8 cellular contexts compared by ENCODE assay signal in genomic region chr4:159227984-159228383, GRCh38.
DNase-seq lines count a peak whose midpoint lies in the region; ATAC-seq and TF ChIP-seq lines count a peak whose summit lies in the region.

No MANE protein-coding gene starts in this region.

- TF ChIP-seq CTCF in Caco-2 (IDR thresholded peaks at IDR 0.05; ENCODE audit: insufficient read depth in 1 of 2, low read depth in 1 of 2, low read length in 1 of 2, severe bottlenecking in 1 of 2, unreplicated experiment in 1 of 2), result no peak
- no peak for TF ChIP-seq CTCF in WTC11 (IDR thresholded peaks at IDR 0.05)
- no peak for TF ChIP-seq CTCF in parathyroid adenoma (IDR thresholded peaks at IDR 0.05)

- H3K79me2 ChIP-seq in parathyroid adenoma, result peaks cover 6% of the 10 kb centered on the region

- H3K9me3 ChIP-seq in Caco-2 (no peaks in the 10 kb centered on the region), parathyroid adenoma (ENCODE audit: control insufficient read depth, low read length) (no peaks in the 10 kb centered on the region)

- no TSS peak for BruUV-seq in Caco-2 (replicated peaks; lab: Mats Ljungman, UMichigan)

- H3K4me3 Mint-ChIP-seq in Caco-2 (ENCODE audit: unreplicated experiment) (peak overlapping the region; percentile 82), WTC11 (no peak overlapping the region)
- H3K4me3 Mint-ChIP-seq in activated CD4-positive, alpha-beta T cell treated with anti-CD3 and anti-CD28 coated beads for 36 hours, result no peak overlapping the region

- peak overlapping the region; percentile 97 for H3K27ac Mint-ChIP-seq in Caco-2 (ENCODE audit: unreplicated experiment)
- H3K27ac Mint-ChIP-seq in WTC11, result peak overlapping the region; percentile 21
- no peak overlapping the region for H3K27ac Mint-ChIP-seq in activated CD4-positive, alpha-beta T cell treated with anti-CD3 and anti-CD28 coated beads for 36 hours

- H3K27me3 Mint-ChIP-seq in Caco-2 (ENCODE audit: insufficient read depth, unreplicated experiment), result no peaks in the 10 kb centered on the region
- H3K27me3 Mint-ChIP-seq in WTC11 (ENCODE audit: low read depth), result no peaks in the 10 kb centered on the region
- no peaks in the 10 kb centered on the region for H3K27me3 Mint-ChIP-seq in activated CD4-positive, alpha-beta T cell treated with anti-CD3 and anti-CD28 coated beads for 36 hours

- H3K27ac ChIP-seq in parathyroid adenoma, result no peak overlapping the region

- peak overlapping the region; percentile 41 for H3K4me2 ChIP-seq in parathyroid adenoma (ENCODE audit: low read length)

- peaks cover 28% of the 10 kb centered on the region for H3K4me1 Mint-ChIP-seq in Caco-2 (ENCODE audit: low read depth, unreplicated experiment)
- H3K4me1 Mint-ChIP-seq in WTC11, result peaks cover 60% of the 10 kb centered on the region
- H3K4me1 Mint-ChIP-seq in activated CD4-positive, alpha-beta T cell treated with anti-CD3 and anti-CD28 coated beads for 36 hours, result peaks cover 20% of the 10 kb centered on the region

- H2AFZ ChIP-seq in parathyroid adenoma, result no peak overlapping the region

- CTCF ChIA-PET in Caco-2 (lab: Charles Lee), result interaction anchor here (2.1 kb wide), 1 partner anchor 28 kb away, joined by 5 read pairs; no protein-coding TSS in a partner anchor
- CTCF ChIA-PET in WTC11 (lab: Charles Lee), result interaction anchor here (1.2 kb wide), 1 partner anchor 36 kb away, joined by 4 read pairs; no protein-coding TSS in a partner anchor
- CTCF ChIA-PET in activated CD4-positive, alpha-beta T cell treated with anti-CD3 and anti-CD28 coated beads for 36 hours (lab: Charles Lee), result no interaction called here

- POLR2A ChIA-PET in Caco-2 (lab: Charles Lee), result interaction anchor here (0.8 to 1.2 kb wide), 3 partner anchors 54 to 156 kb away, joined by 3 read pairs; no protein-coding TSS in a partner anchor
- POLR2A ChIA-PET in WTC11 (lab: Charles Lee), result interaction anchor here (0.7 kb wide), 1 partner anchor 465 kb away, joined by 3 read pairs; no protein-coding TSS in a partner anchor
- POLR2A ChIA-PET in activated CD4-positive, alpha-beta T cell treated with anti-CD3 and anti-CD28 coated beads for 36 hours (lab: Charles Lee), result no interaction called here

- peaks cover 10% of the 10 kb centered on the region for H3K36me3 Mint-ChIP-seq in Caco-2 (ENCODE audit: insufficient read depth, unreplicated experiment)
- H3K36me3 Mint-ChIP-seq in WTC11, result no peaks in the 10 kb centered on the region
- peaks cover 3% of the 10 kb centered on the region for H3K36me3 Mint-ChIP-seq in activated CD4-positive, alpha-beta T cell treated with anti-CD3 and anti-CD28 coated beads for 36 hours (ENCODE audit: low read depth)

- H3K9me3 Mint-ChIP-seq in Caco-2 (ENCODE audit: unreplicated experiment) (peaks cover 3% of the 10 kb centered on the region), WTC11 (peaks cover 6% of the 10 kb centered on the region)
- H3K9me3 Mint-ChIP-seq in activated CD4-positive, alpha-beta T cell treated with anti-CD3 and anti-CD28 coated beads for 36 hours (ENCODE audit: low read depth), result peaks cover 4% of the 10 kb centered on the region

- H3K36me3 ChIP-seq in Caco-2 (ENCODE audit: control insufficient read depth, insufficient read depth, low read length), result no peaks in the 10 kb centered on the region
- no peaks in the 10 kb centered on the region for H3K36me3 ChIP-seq in parathyroid adenoma (ENCODE audit: control insufficient read depth, insufficient read depth, low read length)

- H3K27me3 ChIP-seq in Caco-2 (replicated peaks; ENCODE audit: control insufficient read depth, insufficient read depth, low read length), result no peaks in the 10 kb centered on the region
- H3K27me3 ChIP-seq in parathyroid adenoma (ENCODE audit: control insufficient read depth, insufficient read depth, low read length), result no peaks in the 10 kb centered on the region

- H3K4me3 ChIP-seq in Caco-2 (ENCODE audit: low read depth, low read length) (peak overlapping the region; percentile 8; the same call in 1 of the 2 replicates), parathyroid adenoma (ENCODE audit: low read depth, low read length) (peak overlapping the region; percentile 19)

- H3K4me1 ChIP-seq in Caco-2 (peaks cover 48% of the 10 kb centered on the region), parathyroid adenoma (peaks cover 5% of the 10 kb centered on the region)

- intact Hi-C loops in Caco-2 (cut with micrococcal nuclease; ENCODE audit: unreplicated experiment) (loop anchor here (2.0 to 5.0 kb wide), 4 partner anchors 54 to 505 kb away; partner anchors contain the start of gene PPID), Right ventricle myocardium superior (cut with DNase I) (loop anchor here (10.0 kb wide), 1 partner anchor 97 kb away; no protein-coding TSS in a partner anchor)
- intact Hi-C loops in activated CD4-positive, alpha-beta T cell treated with anti-CD3 and anti-CD28 coated beads for 36 hours (cut with DNase I, micrococcal nuclease), result no loop called here

- DNase-seq in Caco-2 (peak; percentile 76 to 86), WTC11 (ENCODE audit: low spot score) (peak; percentile 21), Right ventricle myocardium superior (peak; percentile 83), NCI-H2107 treated with DMSO at 0.1 percent for 48 hours (lab: John Stamatoyannopoulos, UW; ENCODE audit: unreplicated experiment) (no peak), NCI-H146 treated with DMSO at 0.1 percent for 48 hours (lab: John Stamatoyannopoulos, UW; ENCODE audit: unreplicated experiment) (no peak)
- no peak for DNase-seq in activated CD4-positive, alpha-beta T cell treated with anti-CD3 and anti-CD28 coated beads for 36 hours

- H3K9ac ChIP-seq in parathyroid adenoma, result no peak overlapping the region

- peak; percentile 72 for ATAC-seq in WTC11
- peak; percentile 88 for ATAC-seq in Right ventricle myocardium superior (ENCODE audit: poor library complexity)
- ATAC-seq in activated CD4-positive, alpha-beta T cell treated with anti-CD3 and anti-CD28 coated beads for 36 hours, result no peak
- no peak for ATAC-seq in HG03108 (IDR thresholded peaks at IDR 0.05; ENCODE audit: unreplicated experiment)

TF ChIP-seq in WTC11, 78 proteins besides CTCF, POLR2A, EP300 and RAD21:
- TF ChIP-seq CBFB (CRISPR knock-in tag; IDR thresholded peaks at IDR 0.05; ENCODE audit: low read depth) (no peak), PRRX2 (CRISPR knock-in tag; IDR thresholded peaks at IDR 0.05) (no peak), HMGA2 (CRISPR knock-in tag; IDR thresholded peaks at IDR 0.05) (no peak), ELF4 (CRISPR knock-in tag; IDR thresholded peaks at IDR 0.05; ENCODE audit: low read depth) (no peak), FOXJ3 (CRISPR knock-in tag; IDR thresholded peaks at IDR 0.05; ENCODE audit: borderline replicate concordance) (no peak), MYBL2 (CRISPR knock-in tag; IDR thresholded peaks at IDR 0.05) (no peak), SP1 (CRISPR knock-in tag; conservative IDR thresholded peaks at IDR 0.05) (no peak), NFATC4 (CRISPR knock-in tag; IDR thresholded peaks at IDR 0.05) (no peak), CREM (CRISPR knock-in tag; IDR thresholded peaks at IDR 0.05) (no peak), ETV6 (CRISPR knock-in tag; IDR thresholded peaks at IDR 0.05) (no peak), SOX15 (CRISPR knock-in tag; IDR thresholded peaks at IDR 0.05) (no peak), E2F1 (CRISPR knock-in tag; IDR thresholded peaks at IDR 0.05) (no peak), E2F4 (CRISPR knock-in tag; IDR thresholded peaks at IDR 0.05; ENCODE audit: borderline replicate concordance, low read depth) (no peak), CDX4 (CRISPR knock-in tag; IDR thresholded peaks at IDR 0.05; ENCODE audit: borderline replicate concordance) (no peak), JAZF1 (CRISPR knock-in tag; IDR thresholded peaks at IDR 0.05) (no peak), ATF2 (CRISPR knock-in tag; IDR thresholded peaks at IDR 0.05; ENCODE audit: borderline replicate concordance, low read depth) (no peak), NFE2L1 (CRISPR knock-in tag; IDR thresholded peaks at IDR 0.05) (no peak), ZNF423 (CRISPR knock-in tag; IDR thresholded peaks at IDR 0.05) (no peak), ZNF121 (CRISPR knock-in tag; IDR thresholded peaks at IDR 0.05) (no peak)

Comparison
In these comparisons a context has a peak if more than half of its experiments do, and no peak if none do; other contexts are left out.
1. DNase-seq: peak in Caco-2 (2 of 2), WTC11 (single experiment) and Right ventricle myocardium superior (single experiment); none in activated CD4-positive, alpha-beta T cell treated with anti-CD3 and anti-CD28 coated beads for 36 hours (single experiment), NCI-H2107 treated with DMSO at 0.1 percent for 48 hours (single experiment) and NCI-H146 treated with DMSO at 0.1 percent for 48 hours (single experiment).
2. ATAC-seq: peak in WTC11 (single experiment) and Right ventricle myocardium superior (single experiment); none in activated CD4-positive, alpha-beta T cell treated with anti-CD3 and anti-CD28 coated beads for 36 hours (single experiment) and HG03108 (single experiment).
3. intact Hi-C loops: an anchor here in Caco-2 (2.0 to 5.0 kb wide) and Right ventricle myocardium superior (10.0 kb wide); none called in activated CD4-positive, alpha-beta T cell treated with anti-CD3 and anti-CD28 coated beads for 36 hours.